In genomic region chr7:138514044-138514443, GRCh38 we compare ENCODE assay signal across 16 cellular contexts. TPM values are rescaled to one million over a fixed set of nuclear protein-coding genes. Genes with fewer than 3 reads are reported as not detected.
DNase-seq lines count a peak whose midpoint lies in the region; ATAC-seq, FAIRE-seq and TF ChIP-seq lines count a peak whose summit lies in the region.
"Had no signal": no experiment of that assay in that cellular context is flagged by ENCODE, and none has a peak within 500 bp of the region (broad histone marks: within the 10 kb centered on the region; RNA-seq: fewer than 3 reads in every experiment).

No MANE protein-coding gene starts in this region.

- no peak for ATAC-seq in activated T-helper 17 cell treated with anti-CD3 and anti-CD28 coated beads, Interleukin-2, amount 50 U/mL, for 72 hours (replicated peaks)
- ATAC-seq in HG03354 (IDR thresholded peaks at IDR 0.05; ENCODE audit: poor library complexity, severe bottlenecking, unreplicated experiment) = no peak

- peak; percentile 4 for DNase-seq in A673 (ENCODE audit: low spot score)
- no peak for DNase-seq in Caco-2
- DNase-seq in H1 (ENCODE audit: low read depth in 1 of 2, low spot score in 2 of 2) = no peak
- DNase-seq in osteoblast (ENCODE audit: insufficient read length, low spot score, missing footprints) = peak; percentile 36
- DNase-seq in activated CD4-positive, alpha-beta T cell treated with anti-CD3 and anti-CD28 coated beads, Interleukin-2, amount 50 U/mL, for 1 hour = no peak
- DNase-seq: DMS 273 treated with DMSO at 0.1 percent for 48 hours, MG63, NCI-H1092 treated with DMSO at 0.1 percent for 48 hours, NCI-H1694 treated with DMSO at 0.1 percent for 48 hours, NCI-H446, SHP77 treated with DMSO at 0.1 percent for 48 hours had no signal

- peaks cover 15% of the 10 kb centered on the region for H3K4me1 Mint-ChIP-seq in Caco-2 (ENCODE audit: low read depth, unreplicated experiment)
- H3K4me1 Mint-ChIP-seq in activated T-helper 17 cell treated with anti-CD3 and anti-CD28 coated beads, Interleukin-2, amount 50 U/mL, for 72 hours = peaks cover 6% of the 10 kb centered on the region

- H3K36me3 ChIP-seq in A673 (ENCODE audit: insufficient read depth, low read length, poor library complexity, severe bottlenecking) (peaks cover 17% of the 10 kb centered on the region), Caco-2 (ENCODE audit: control insufficient read depth, insufficient read depth, low read length) (peaks cover 7% of the 10 kb centered on the region), H1 (ENCODE audit: control insufficient read depth in 2 of 4, insufficient read depth in 4 of 4, low read length in 3 of 4) (peaks cover 8 to 95% (median 59%) of the 10 kb centered on the region in 4 experiments), osteoblast (ENCODE audit: insufficient read depth, low read length) (no peaks in the 10 kb centered on the region)

- H3K79me2 ChIP-seq in H1 (ENCODE audit: control insufficient read depth in 1 of 2, insufficient read depth in 2 of 2, low read length in 2 of 2) (peaks cover 17 to 96% of the 10 kb centered on the region in 2 experiments; a peak in 3 of 4 replicates), osteoblast (ENCODE audit: insufficient read depth, low read length) (peaks cover 2% of the 10 kb centered on the region)

- no peak overlapping the region for H4K8ac ChIP-seq in H1 (ENCODE audit: extremely low read depth, insufficient read depth, low read length)

- H3K23ac ChIP-seq in H1 (ENCODE audit: insufficient read length) = no peak overlapping the region

- no peak for TF ChIP-seq RAD21 in H1 (IDR thresholded peaks at IDR 0.05 in 1 of 2, conservative IDR thresholded peaks at IDR 0.05 in 1 of 2; ENCODE audit: low read depth in 2 of 2, low read length in 2 of 2)

- no TSS peak for BruUV-seq in A673 (replicated peaks; lab: Mats Ljungman, UMichigan)
- BruUV-seq in Caco-2 (replicated peaks; lab: Mats Ljungman, UMichigan) = no TSS peak

- no peak overlapping the region for H3K18ac ChIP-seq in H1 (ENCODE audit: extremely low read depth, low read length)

- H3K4me2 ChIP-seq in H1 (ENCODE audit: insufficient read depth in 1 of 2, low read depth in 2 of 2, low read length in 2 of 2) (no peak overlapping the region), osteoblast (ENCODE audit: insufficient read depth, low read length) (no peak overlapping the region)

- H3K27me3 Mint-ChIP-seq in Caco-2 (ENCODE audit: insufficient read depth, unreplicated experiment) = no peaks in the 10 kb centered on the region
- H3K27me3 Mint-ChIP-seq in activated T-helper 17 cell treated with anti-CD3 and anti-CD28 coated beads, Interleukin-2, amount 50 U/mL, for 72 hours = no peaks in the 10 kb centered on the region
- H3K27me3 Mint-ChIP-seq: B cell had no signal

- H3K4me3 ChIP-seq in A673 (ENCODE audit: low read depth, low read length, poor library complexity, severe bottlenecking) (no peak overlapping the region), Caco-2 (ENCODE audit: low read depth, low read length) (no peak overlapping the region), H1 (ENCODE audit: extremely low read depth in 1 of 4, insufficient read depth in 2 of 4, low read depth in 3 of 4, low read length in 4 of 4) (no peak overlapping the region), osteoblast (ENCODE audit: insufficient read depth, low read length) (no peak overlapping the region)
- H3K4me3 ChIP-seq: HAP-1, MG63 had no signal

- no peak overlapping the region for H2BK12ac ChIP-seq in H1 (ENCODE audit: low read depth, low read length)

- no peak overlapping the region for H2BK5ac ChIP-seq in H1 (ENCODE audit: low read depth, low read length)

- H3K14ac ChIP-seq in H1 (ENCODE audit: insufficient read length) = no peak overlapping the region

- no peak overlapping the region for H3K4ac ChIP-seq in H1 (replicated peaks; ENCODE audit: insufficient read length, low read depth, low read length)

- H3K9me3 ChIP-seq in A673 (ENCODE audit: low read depth, low read length, poor library complexity, severe bottlenecking) (no peaks in the 10 kb centered on the region), Caco-2 (peaks cover 14% of the 10 kb centered on the region), H1 (ENCODE audit: insufficient read depth in 2 of 2, low read depth in 1 of 2, low read length in 1 of 2) (peaks cover 0 to 3% of the 10 kb centered on the region in 2 experiments; a peak in 2 of 4 replicates), osteoblast (ENCODE audit: low read depth, low read length) (no peaks in the 10 kb centered on the region)
- H3K9me3 ChIP-seq: MG63 had no signal

- intact Hi-C loops in A673 (cut with micrococcal nuclease; ENCODE audit: unreplicated experiment) (no loop called here), Caco-2 (cut with micrococcal nuclease; ENCODE audit: unreplicated experiment) (no loop called here)

- no peaks in the 10 kb centered on the region for H3K27me3 ChIP-seq in A673 (replicated peaks; ENCODE audit: insufficient read depth, low read depth, low read length, poor library complexity)
- H3K27me3 ChIP-seq in Caco-2 (replicated peaks; ENCODE audit: control insufficient read depth, insufficient read depth, low read length) = no peaks in the 10 kb centered on the region
- H3K27me3 ChIP-seq in H1 (replicated peaks in 1 of 4; ENCODE audit: control insufficient read depth in 3 of 4, extremely low read depth in 1 of 4, insufficient read depth in 3 of 4, low read length in 3 of 4) = no peaks in the 10 kb centered on the region
- H3K27me3 ChIP-seq in osteoblast (ENCODE audit: insufficient read depth, low read length) = no peaks in the 10 kb centered on the region
- H3K27me3 ChIP-seq: MG63 had no signal

- peaks cover 2 to 4% of the 10 kb centered on the region in 2 experiments for H4K20me1 ChIP-seq in H1 (replicated peaks in 1 of 2; ENCODE audit: control insufficient read depth in 1 of 2, insufficient read depth in 2 of 2, low read length in 2 of 2)
- no peaks in the 10 kb centered on the region for H4K20me1 ChIP-seq in osteoblast (ENCODE audit: insufficient read depth, low read length)

- no peak overlapping the region for H3K9ac ChIP-seq in H1 (replicated peaks in 1 of 4; ENCODE audit: extremely low read depth in 1 of 4, low read depth in 3 of 4, low read length in 3 of 4)

- no peaks in the 10 kb centered on the region for H3K23me2 ChIP-seq in H1 (ENCODE audit: low read depth, low read length)

- no peak for TF ChIP-seq CTCF in A673 (conservative IDR thresholded peaks at IDR 0.05; ENCODE audit: low read depth, low read length)
- no peak for TF ChIP-seq CTCF in Caco-2 (IDR thresholded peaks at IDR 0.05; ENCODE audit: insufficient read depth in 1 of 2, low read depth in 1 of 2, low read length in 1 of 2, severe bottlenecking in 1 of 2, unreplicated experiment in 1 of 2)
- TF ChIP-seq CTCF in H1 (IDR thresholded peaks at IDR 0.05; ENCODE audit: control extremely low read depth in 1 of 3, insufficient read depth in 1 of 3, low read depth in 1 of 3, low read length in 3 of 3) = no peak
- no peak for TF ChIP-seq CTCF in osteoblast (IDR thresholded peaks at IDR 0.05; ENCODE audit: extremely low read depth, low read depth, low read length)

- H4K5ac ChIP-seq in H1 (ENCODE audit: insufficient read length, low read depth, low read length) = no peak overlapping the region

- H3K27ac Mint-ChIP-seq in Caco-2 (ENCODE audit: unreplicated experiment) = peak overlapping the region; percentile 76
- no peak overlapping the region for H3K27ac Mint-ChIP-seq in activated T-helper 17 cell treated with anti-CD3 and anti-CD28 coated beads, Interleukin-2, amount 50 U/mL, for 72 hours
- H3K27ac Mint-ChIP-seq: B cell had no signal

- H3K56ac ChIP-seq in H1 (replicated peaks; ENCODE audit: insufficient read length, low read depth, low read length) = no peak overlapping the region

- H3K27ac ChIP-seq in A673 (ENCODE audit: low read depth, low read length, poor library complexity, severe bottlenecking) = no peak overlapping the region
- no peak overlapping the region for H3K27ac ChIP-seq in H1 (ENCODE audit: low read depth, low read length)
- no peak overlapping the region for H3K27ac ChIP-seq in osteoblast (ENCODE audit: low read depth, low read length)

- CTCF ChIA-PET in A673 (lab: Charles Lee) (no interaction called here), Caco-2 (lab: Charles Lee) (interaction anchor here (1.5 kb wide), 1 partner anchor 225 kb away, joined by 5 read pairs; no protein-coding TSS in a partner anchor), H1 (lab: Charles Lee; ENCODE audit: partially characterized antibody) (no interaction called here)

- H3K4me1 ChIP-seq in A673 (ENCODE audit: insufficient read depth, low read length, poor library complexity, severe bottlenecking) = no peaks in the 10 kb centered on the region
- peaks cover 8% of the 10 kb centered on the region for H3K4me1 ChIP-seq in Caco-2
- no peaks in the 10 kb centered on the region for H3K4me1 ChIP-seq in H1 (replicated peaks in 1 of 4; ENCODE audit: control insufficient read depth in 3 of 4, insufficient read depth in 4 of 4, low read length in 3 of 4)
- no peaks in the 10 kb centered on the region for H3K4me1 ChIP-seq in osteoblast (ENCODE audit: insufficient read depth, low read length)

- no peak overlapping the region for H2AK5ac ChIP-seq in H1 (ENCODE audit: low read depth, low read length)

- H3K79me1 ChIP-seq in H1 (ENCODE audit: low read depth, low read length) = no peaks in the 10 kb centered on the region; the same call in 1 of the 2 replicates

- FAIRE-seq in H1 (lab: Jason Lieb, UNC) = no peak
- FAIRE-seq: RCC 7860 had no signal

- no peak overlapping the region for H3K4me3 Mint-ChIP-seq in Caco-2 (ENCODE audit: unreplicated experiment)
- no peak overlapping the region for H3K4me3 Mint-ChIP-seq in activated T-helper 17 cell treated with anti-CD3 and anti-CD28 coated beads, Interleukin-2, amount 50 U/mL, for 72 hours
- H3K4me3 Mint-ChIP-seq: B cell had no signal

- no peak overlapping the region for H2AFZ ChIP-seq in H1 (ENCODE audit: low read length)
- no peak overlapping the region for H2AFZ ChIP-seq in osteoblast (ENCODE audit: low read length)

- 84% methylated on average over 1 of the region's 1 CpG; no CpG with 5 or more reads in 1 of the 2 experiments for WGBS in H1 (ENCODE audit: extremely low coverage in 1 of 2, insufficient coverage in 1 of 2, insufficient read length in 1 of 2, insufficient replicate concordance in 2 of 2, low coverage in 1 of 2, low lambda C conversion rate in 2 of 2, missing lambda C conversion rate in 1 of 2), 2 experiments

- H3K9me3 Mint-ChIP-seq in Caco-2 (ENCODE audit: unreplicated experiment) = no peaks in the 10 kb centered on the region
- H3K9me3 Mint-ChIP-seq in activated T-helper 17 cell treated with anti-CD3 and anti-CD28 coated beads, Interleukin-2, amount 50 U/mL, for 72 hours = no peaks in the 10 kb centered on the region

- peaks cover 85% of the 10 kb centered on the region for H3K36me3 Mint-ChIP-seq in Caco-2 (ENCODE audit: insufficient read depth, unreplicated experiment)
- H3K36me3 Mint-ChIP-seq in activated T-helper 17 cell treated with anti-CD3 and anti-CD28 coated beads, Interleukin-2, amount 50 U/mL, for 72 hours (ENCODE audit: low read depth) = peaks cover 66% of the 10 kb centered on the region

- H4K91ac ChIP-seq in H1 (replicated peaks; ENCODE audit: insufficient read length, low read length) = no peak overlapping the region

- H2BK120ac ChIP-seq in H1 (replicated peaks; ENCODE audit: low read depth, low read length) = no peak overlapping the region

- no peak for TF ChIP-seq EP300 in H1 (IDR thresholded peaks at IDR 0.05; ENCODE audit: borderline replicate concordance in 1 of 2, low read depth in 2 of 2, low read length in 2 of 2)

- no peak overlapping the region for H2BK15ac ChIP-seq in H1 (ENCODE audit: low read length)

- TF ChIP-seq POLR2A in H1 (IDR thresholded peaks at IDR 0.05; ENCODE audit: control extremely low read depth in 1 of 2, low read depth in 2 of 2, low read length in 2 of 2) = no peak

- no peak overlapping the region for H2BK20ac ChIP-seq in H1 (ENCODE audit: low read length)

- POLR2A ChIA-PET in A673 (lab: Charles Lee; ENCODE audit: low non-redundant PET) = no interaction called here
- POLR2A ChIA-PET in Caco-2 (lab: Charles Lee) = no interaction called here
- POLR2A ChIA-PET in H1 (lab: Charles Lee; ENCODE audit: partially characterized antibody) = interaction anchor here (1.6 kb wide), 1 partner anchor 10 kb away, joined by 5 read pairs; no protein-coding TSS in a partner anchor

RNA-seq across cellular contexts. Expression of gene TRIM24, which starts 54.0 kb away (rescaled TPM):
- total RNA-seq in A673 (2021) (24.2 and 25.9 TPM in 2 replicates), Caco-2 (2022) (54.7 and 58.2 TPM in 2 replicates), osteoblast (8.0 and 9.1 TPM in 2 replicates)
- total RNA-seq in H1 (2021; fragmentation: NEBNext Ultra II Directional; extraction: Animal tissue kit (Norgen Biotek cat#: 25700)) = 146 and 149 TPM in 2 replicates
- polyA plus RNA-seq in H1 (2011; rRNA removed) = 50.4 and 67.6 TPM in 2 replicates
- polyA plus RNA-seq in H1 (2011; cell fraction: cytosol; rRNA removed) = 76.4 TPM
- polyA plus RNA-seq in H1 (2011; cell fraction: nucleus; rRNA removed) = 67.0 TPM
- polyA plus RNA-seq in H1 (2012, experiment 1 of 2) = 66.2 to 90.3 TPM (median 78.6 TPM) in 4 replicates
- 5.6 TPM for polyA plus RNA-seq in H1 (2012, experiment 2 of 2)
- 87.4 TPM for polyA plus RNA-seq in H1 (2013, experiment 1 of 2)
- polyA plus RNA-seq in H1 (2013, experiment 2 of 2) = 86.9 TPM
- 147 and 171 TPM in 2 replicates for polyA minus RNA-seq in H1 (2011; rRNA and poly(A)+ RNA removed)
- polyA minus RNA-seq in H1 (2011; cell fraction: cytosol; rRNA and poly(A)+ RNA removed) = 117 TPM
- polyA minus RNA-seq in H1 (2011; cell fraction: nucleus; rRNA and poly(A)+ RNA removed) = 216 TPM
- total RNA-seq in activated T-helper 17 cell treated with anti-CD3 and anti-CD28 coated beads, Interleukin-2, amount 50 U/mL, for 72 hours = 10 to 100 TPM in 1 of 2 donors, 1 to 10 TPM in 1; 8.5 to 19.4 TPM

Comparison
In these comparisons a context has a peak if more than half of its experiments do, and no peak if none do; other contexts are left out.
1. DNase-seq: peak in A673 (single experiment) and osteoblast (single experiment); none in Caco-2 (0 of 2), H1 (0 of 2) and activated CD4-positive, alpha-beta T cell treated with anti-CD3 and anti-CD28 coated beads, Interleukin-2, amount 50 U/mL, for 1 hour (single experiment).